ENCODE assay signal across 1 cellular context in the genomic region with DNA sequence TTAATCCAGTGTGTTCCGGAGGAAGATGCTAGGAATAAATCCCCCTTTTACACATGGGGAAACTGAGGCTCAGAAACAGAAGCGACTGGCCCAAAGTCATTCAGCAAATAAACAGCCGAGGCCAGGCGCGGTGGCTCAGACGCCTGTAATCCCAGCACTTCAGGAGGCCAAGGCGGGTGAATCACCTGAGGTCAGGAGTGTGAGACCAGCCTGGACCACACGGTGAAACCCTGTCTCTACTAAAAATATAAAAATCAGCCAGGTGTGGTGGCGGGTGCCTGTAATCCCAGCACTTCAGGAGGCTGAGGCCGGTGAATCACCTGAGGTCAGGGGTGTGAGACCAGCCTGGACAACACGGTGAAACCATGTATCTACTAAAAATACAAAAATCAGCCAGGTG.
TF ChIP-seq lines count a peak whose summit lies in the region.

No MANE protein-coding gene starts in this region.

TF ChIP-seq in HCT116, 20 proteins besides CTCF, POLR2A, EP300 and RAD21:
- no peak for TF ChIP-seq SP1 (IDR thresholded peaks at IDR 0.05; ENCODE audit: low read depth)
